Comparison of ENCODE assay signal across 9 cellular contexts in genomic region chr10:69089638-69090599, GRCh38. TPM values are rescaled to one million over a fixed set of nuclear protein-coding genes. Genes with fewer than 3 reads are reported as not detected.
DNase-seq lines count a peak whose midpoint lies in the region; TF ChIP-seq lines count a peak whose summit lies in the region.
"Had no signal": no experiment of that assay in that cellular context is flagged by ENCODE, and none has a peak within 500 bp of the region (broad histone marks: within the 10 kb centered on the region; RNA-seq: fewer than 3 reads in every experiment).

No MANE protein-coding gene starts in this region.

- in situ Hi-C loops in mammary epithelial cell (cut with MboI; ENCODE audit: low sequenced_read_pairs in 2 of 2) = loop anchor here in 1 of 2 donors (5.0 kb wide), 1 partner anchor 83 kb away; no protein-coding TSS in a partner anchor

- H3K27ac Mint-ChIP-seq in activated naive CD4-positive, alpha-beta T cell treated with anti-CD3 and anti-CD28 coated beads, Interleukin-2, amount 10 ng/mL, durations not matched to agents 7 days and 5 days = peak overlapping the region; percentile 99

- H3K27me3 Mint-ChIP-seq in activated naive CD4-positive, alpha-beta T cell treated with anti-CD3 and anti-CD28 coated beads, Interleukin-2, amount 10 ng/mL, durations not matched to agents 7 days and 5 days = no peaks in the 10 kb centered on the region

- H3K27ac ChIP-seq in breast epithelium (peak overlapping the region; percentile 26 to 57), mammary epithelial cell (ENCODE audit: insufficient read depth, low read depth, low read length) (no peak overlapping the region), OCI-LY1 (ENCODE audit: low read depth, low read length, poor library complexity, severe bottlenecking) (peak overlapping the region; percentile 36), stomach (peak overlapping the region; percentile 77 to 94 (median 83)), A673 (ENCODE audit: low read depth, low read length, poor library complexity, severe bottlenecking) (no peak overlapping the region)
- H3K27ac ChIP-seq: cardiac muscle cell had no signal

- H3K9me3 Mint-ChIP-seq in activated naive CD4-positive, alpha-beta T cell treated with anti-CD3 and anti-CD28 coated beads, Interleukin-2, amount 10 ng/mL, durations not matched to agents 7 days and 5 days = no peaks in the 10 kb centered on the region

- peaks cover 12% of the 10 kb centered on the region for H3F3A ChIP-seq in OCI-LY1 (ENCODE audit: insufficient read depth, low read length)

- H3K9me2 ChIP-seq in OCI-LY1 (ENCODE audit: low read depth, low read length) = no peaks in the 10 kb centered on the region

- no peaks in the 10 kb centered on the region for H3K9me3 ChIP-seq in breast epithelium
- no peaks in the 10 kb centered on the region for H3K9me3 ChIP-seq in mammary epithelial cell (replicated peaks; ENCODE audit: insufficient read depth, low read length)
- H3K9me3 ChIP-seq in OCI-LY1 (ENCODE audit: low read length) = no peaks in the 10 kb centered on the region
- H3K9me3 ChIP-seq in mononuclear cell (ENCODE audit: low read depth, low read length) = no peaks in the 10 kb centered on the region
- no peaks in the 10 kb centered on the region for H3K9me3 ChIP-seq in stomach
- no peaks in the 10 kb centered on the region for H3K9me3 ChIP-seq in A673 (ENCODE audit: low read depth, low read length, poor library complexity, severe bottlenecking)

- intact Hi-C loops in breast epithelium (cut with DNase I; ENCODE audit: low total_unique reads) = no loop called here
- intact Hi-C loops in mammary epithelial cell (cut with micrococcal nuclease) = loop anchor here (5.0 to 10.0 kb wide), 4 partner anchors 43 to 415 kb away; no protein-coding TSS in a partner anchor
- intact Hi-C loops in stomach (cut with DNase I; ENCODE audit: low total_unique reads) = no loop called here
- intact Hi-C loops in A673 (cut with micrococcal nuclease; ENCODE audit: unreplicated experiment) = loop anchor here (5.0 to 10.0 kb wide), 2 partner anchors 88 to 305 kb away; no protein-coding TSS in a partner anchor

- no peak overlapping the region for H3K9ac ChIP-seq in mammary epithelial cell (ENCODE audit: insufficient read depth, low read length)
- H3K9ac ChIP-seq in OCI-LY1 (ENCODE audit: low read length) = peak overlapping the region; percentile 12; the same call in 1 of the 2 replicates

- H3K4me2 ChIP-seq in mammary epithelial cell (ENCODE audit: insufficient read depth, low read depth, low read length) = no peak overlapping the region
- peak overlapping the region; percentile 98 for H3K4me2 ChIP-seq in OCI-LY1 (ENCODE audit: low read length)

- no peak for TF ChIP-seq EP300 in stomach (IDR thresholded peaks at IDR 0.05)

- peak overlapping the region; percentile 44 to 51 (median 46) for H3K4me3 ChIP-seq in breast epithelium
- no peak overlapping the region for H3K4me3 ChIP-seq in mammary epithelial cell (replicated peaks in 1 of 3; ENCODE audit: insufficient read depth in 1 of 3, low read depth in 2 of 3, low read length in 3 of 3)
- peak overlapping the region; percentile 72 for H3K4me3 ChIP-seq in OCI-LY1 (ENCODE audit: low read depth, low read length, poor library complexity, severe bottlenecking)
- H3K4me3 ChIP-seq in mononuclear cell (ENCODE audit: low read length) = peak overlapping the region; percentile 95
- H3K4me3 ChIP-seq in stomach = peak overlapping the region; percentile 29 to 40 (median 35)
- H3K4me3 ChIP-seq in A673 (ENCODE audit: low read depth, low read length, poor library complexity, severe bottlenecking) = no peak overlapping the region
- H3K4me3 ChIP-seq: cardiac muscle cell had no signal

- H3K4me1 Mint-ChIP-seq in activated naive CD4-positive, alpha-beta T cell treated with anti-CD3 and anti-CD28 coated beads, Interleukin-2, amount 10 ng/mL, durations not matched to agents 7 days and 5 days = peaks cover 72% of the 10 kb centered on the region

- peak overlapping the region; percentile 91 for H3K4me3 Mint-ChIP-seq in activated naive CD4-positive, alpha-beta T cell treated with anti-CD3 and anti-CD28 coated beads, Interleukin-2, amount 10 ng/mL, durations not matched to agents 7 days and 5 days

- no peaks in the 10 kb centered on the region for H3K27me3 ChIP-seq in breast epithelium
- no peaks in the 10 kb centered on the region for H3K27me3 ChIP-seq in mammary epithelial cell (ENCODE audit: insufficient read depth, low read length)
- no peaks in the 10 kb centered on the region for H3K27me3 ChIP-seq in OCI-LY1 (ENCODE audit: insufficient read depth, low read length)
- H3K27me3 ChIP-seq in mononuclear cell (ENCODE audit: insufficient read depth, low read length) = no peaks in the 10 kb centered on the region
- no peaks in the 10 kb centered on the region for H3K27me3 ChIP-seq in stomach
- H3K27me3 ChIP-seq in A673 (replicated peaks; ENCODE audit: insufficient read depth, low read depth, low read length, poor library complexity) = no peaks in the 10 kb centered on the region
- H3K27me3 ChIP-seq: cardiac muscle cell had no signal

- TF ChIP-seq POLR2A in breast epithelium (IDR thresholded peaks at IDR 0.05) (no peak), stomach (IDR thresholded peaks at IDR 0.05) (no peak)

- H3K4me1 ChIP-seq in breast epithelium = no peaks in the 10 kb centered on the region
- H3K4me1 ChIP-seq in mammary epithelial cell (ENCODE audit: insufficient read depth, low read length) = peaks cover 3% of the 10 kb centered on the region
- H3K4me1 ChIP-seq in OCI-LY1 (ENCODE audit: insufficient read depth, low read length, severe bottlenecking) = peaks cover 65% of the 10 kb centered on the region
- peaks cover 70% of the 10 kb centered on the region for H3K4me1 ChIP-seq in mononuclear cell (ENCODE audit: insufficient read depth, low read length)
- peaks cover 0 to 22% (median 4%) of the 10 kb centered on the region in 4 donors for H3K4me1 ChIP-seq in stomach
- H3K4me1 ChIP-seq in A673 (ENCODE audit: insufficient read depth, low read length, poor library complexity, severe bottlenecking) = no peaks in the 10 kb centered on the region

- peak in 1 of 2 donors; percentile 20 for DNase-seq in breast epithelium (ENCODE audit: low spot score in 2 of 2)
- no peak for DNase-seq in mammary epithelial cell
- peak; percentile 86 for DNase-seq in activated naive CD4-positive, alpha-beta T cell treated with anti-CD3 and anti-CD28 coated beads, Interleukin-2, amount 10 ng/mL, durations not matched to agents 7 days and 5 days
- DNase-seq in stomach = peak; percentile 51
- DNase-seq in A673 (ENCODE audit: low spot score) = no peak
- DNase-seq in HuH-7.5 (ENCODE audit: low spot score) = no peak

- WGBS in mammary epithelial cell (ENCODE audit: low coverage, missing lambda C conversion rate) = 86% methylated on average over 16 of the region's 16 CpGs
- 55 to 72% (median 67%) methylated on average over 16 of the region's 16 CpGs for WGBS in stomach, 5 donors

- H3K79me2 ChIP-seq in mammary epithelial cell (ENCODE audit: insufficient read depth, low read length) = no peaks in the 10 kb centered on the region
- peaks cover 18% of the 10 kb centered on the region; the same call in 1 of the 2 replicates for H3K79me2 ChIP-seq in OCI-LY1 (ENCODE audit: insufficient read depth, low read length)

- H3K36me3 Mint-ChIP-seq in activated naive CD4-positive, alpha-beta T cell treated with anti-CD3 and anti-CD28 coated beads, Interleukin-2, amount 10 ng/mL, durations not matched to agents 7 days and 5 days = peaks cover 23% of the 10 kb centered on the region

- no peaks in the 10 kb centered on the region for H4K20me1 ChIP-seq in mammary epithelial cell (ENCODE audit: insufficient read depth, low read length)
- no peaks in the 10 kb centered on the region for H4K20me1 ChIP-seq in OCI-LY1 (ENCODE audit: insufficient read depth, low read length)

- H2AFZ ChIP-seq in mammary epithelial cell (ENCODE audit: low read depth, low read length) (no peak overlapping the region), OCI-LY1 (ENCODE audit: low read length) (no peak overlapping the region)

- CTCF ChIA-PET in mammary epithelial cell (lab: Charles Lee; ENCODE audit: low non-redundant PET) (no interaction called here), A673 (lab: Charles Lee) (no interaction called here)
- CTCF ChIA-PET in activated naive CD4-positive, alpha-beta T cell treated with anti-CD3 and anti-CD28 coated beads, Interleukin-2, amount 10 ng/mL, durations not matched to agents 7 days and 5 days (lab: Charles Lee) = interaction anchor here (0.6 to 7.0 kb wide), 5 partner anchors 24 to 137 kb away, joined by 3 to 142 read pairs (median 4); no protein-coding TSS in a partner anchor

- dilution Hi-C loops in mammary epithelial cell (cut with HindIII; ENCODE audit: low sequenced_read_pairs) = no loop called here

- no TSS peak for BruUV-seq in mammary epithelial cell (replicated peaks; lab: Mats Ljungman, UMichigan)
- BruUV-seq in A673 (replicated peaks; lab: Mats Ljungman, UMichigan) = no TSS peak

- POLR2A ChIA-PET in A673 (lab: Charles Lee; ENCODE audit: low non-redundant PET) = no interaction called here

- no peaks in the 10 kb centered on the region for H3K36me3 ChIP-seq in breast epithelium
- no peaks in the 10 kb centered on the region for H3K36me3 ChIP-seq in mammary epithelial cell (ENCODE audit: insufficient read depth, low read length)
- H3K36me3 ChIP-seq in OCI-LY1 (ENCODE audit: insufficient read depth, low read length) = no peaks in the 10 kb centered on the region
- H3K36me3 ChIP-seq in stomach = no peaks in the 10 kb centered on the region
- no peaks in the 10 kb centered on the region for H3K36me3 ChIP-seq in A673 (ENCODE audit: insufficient read depth, low read length, poor library complexity, severe bottlenecking)
- H3K36me3 ChIP-seq: cardiac muscle cell had no signal

- no peak for TF ChIP-seq CTCF in breast epithelium (IDR thresholded peaks at IDR 0.05)
- no peak for TF ChIP-seq CTCF in mammary epithelial cell (conservative IDR thresholded peaks at IDR 0.05 in 1 of 2, IDR thresholded peaks at IDR 0.05 in 1 of 2; ENCODE audit: extremely low read depth in 1 of 2, insufficient read depth in 1 of 2, low read depth in 1 of 2, low read length in 2 of 2)
- TF ChIP-seq CTCF in OCI-LY1 (IDR thresholded peaks at IDR 0.05; ENCODE audit: low read length) = no peak
- no peak for TF ChIP-seq CTCF in stomach (IDR thresholded peaks at IDR 0.05)
- TF ChIP-seq CTCF in A673 (conservative IDR thresholded peaks at IDR 0.05; ENCODE audit: low read depth, low read length) = no peak

RNA-seq across cellular contexts. Expression of gene SRGN, which starts 2.0 kb away (rescaled TPM):
- total RNA-seq in breast epithelium (100 to 1,000 TPM in 2 of 3 donors, 10 to 100 TPM in 1; 97.2 to 208 (median 114) TPM), mammary epithelial cell (1 to 10 TPM in 1 of 2 donors, under 1 TPM in 1; 0.92 to 1.0 TPM), mononuclear cell (1,782 TPM), stomach (100 to 1,000 TPM in 1 of 5 donors, 10 to 100 TPM in 3, 1 to 10 TPM in 1; 1.3 to 212 (median 43.8) TPM), A673 (2021) (0.32 TPM in 1 of 2 replicates, not detected in the other)
- polyA plus RNA-seq in mammary epithelial cell (2.0 TPM), stomach (10 to 100 TPM; 26.6 to 83.6 (median 42.0) TPM)
- not detected for polyA minus RNA-seq in mammary epithelial cell
- total RNA-seq: cardiac muscle cell had no signal
- polyA plus RNA-seq: cardiac muscle cell had no signal

RNA-seq across cellular contexts. Expression of gene VPS26A, which starts 34.1 kb away (rescaled TPM):
- total RNA-seq in breast epithelium = 10 to 100 TPM; 32.1 to 56.0 (median 40.8) TPM
- 10 to 100 TPM; 30.3 to 75.8 TPM for total RNA-seq in mammary epithelial cell
- polyA plus RNA-seq in mammary epithelial cell = 17.5 TPM
- 33.5 TPM for polyA minus RNA-seq in mammary epithelial cell
- 22.0 TPM for total RNA-seq in mononuclear cell
- total RNA-seq in stomach = 10 to 100 TPM; 28.8 to 69.6 (median 35.0) TPM
- 10 to 100 TPM; 22.6 to 37.3 (median 27.9) TPM for polyA plus RNA-seq in stomach
- total RNA-seq in A673 (2021) = 80.1 and 82.1 TPM in 2 replicates

Comparison
In these comparisons a context has a peak if more than half of its experiments do, and no peak if none do; other contexts are left out.
1. H3K27ac ChIP-seq: peak in breast epithelium (2 of 2), OCI-LY1 (single experiment) and stomach (5 of 5); none in mammary epithelial cell (single experiment) and A673 (single experiment).
2. H3K4me3 ChIP-seq: peak in breast epithelium (3 of 3), OCI-LY1 (single experiment), mononuclear cell (single experiment) and stomach (4 of 4); none in mammary epithelial cell (0 of 3) and A673 (single experiment).
3. intact Hi-C loops: an anchor here in mammary epithelial cell (5.0 to 10.0 kb wide) and A673 (5.0 to 10.0 kb wide); none called in breast epithelium and stomach.
4. DNase-seq: peak in activated naive CD4-positive, alpha-beta T cell treated with anti-CD3 and anti-CD28 coated beads, Interleukin-2, amount 10 ng/mL, durations not matched to agents 7 days and 5 days (single experiment) and stomach (single experiment); none in mammary epithelial cell (single experiment), A673 (single experiment) and HuH-7.5 (single experiment).